12 cellular contexts compared by ENCODE assay signal in the genomic region with DNA sequence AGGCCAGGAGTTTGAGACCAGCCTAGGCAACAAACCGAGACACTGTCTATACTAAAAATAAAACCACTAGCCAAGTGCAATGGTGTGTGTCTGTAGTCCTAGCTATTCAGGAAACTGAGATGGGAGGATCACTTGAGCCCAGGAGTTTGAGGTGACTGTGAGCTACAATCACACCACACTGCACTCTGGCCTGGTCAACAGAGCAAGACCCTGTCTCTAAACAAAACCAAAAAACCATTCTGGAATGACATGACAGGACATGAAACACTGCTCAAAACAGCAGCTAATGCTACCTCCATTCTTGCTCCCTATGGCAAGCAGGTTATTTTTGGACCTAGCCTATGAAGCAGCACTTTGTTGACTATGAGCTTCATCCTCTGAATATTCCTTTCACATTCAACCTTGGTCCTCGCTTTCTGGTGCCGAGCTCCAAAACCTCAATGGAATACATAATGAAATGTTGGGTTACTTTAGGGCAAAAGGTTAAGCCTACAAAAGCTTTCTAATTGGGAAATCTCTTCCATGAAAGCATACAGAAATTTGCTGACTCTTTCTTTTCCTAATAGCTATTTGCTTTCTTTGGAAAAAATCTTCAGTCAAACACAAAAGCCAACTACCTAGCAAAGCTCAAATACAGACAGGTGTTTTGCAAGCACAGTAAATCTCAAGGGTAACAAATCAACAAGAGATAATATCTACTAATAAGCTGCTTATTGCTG. TPM values are rescaled to one million over a fixed set of nuclear protein-coding genes. Genes with fewer than 3 reads are reported as not detected.
A peak's percentile ranks its signal among the peaks of the same experiment; 100 is the strongest.
DNase-seq lines count a peak whose midpoint lies in the region; ATAC-seq, FAIRE-seq and TF ChIP-seq lines count a peak whose summit lies in the region.
"Had no signal": no experiment of that assay in that cellular context is flagged by ENCODE, and none has a peak within 500 bp of the region (broad histone marks: within the 10 kb centered on the region; RNA-seq: fewer than 3 reads in every experiment).

No MANE protein-coding gene starts in this region.

- no peak overlapping the region for H3K4me3 ChIP-seq in bronchial epithelial cell (ENCODE audit: low read depth, low read length)
- H3K4me3 ChIP-seq: stomach had no signal

- H3K36me3 ChIP-seq in bronchial epithelial cell (ENCODE audit: control insufficient read depth, insufficient read depth, low read length): no peaks in the 10 kb centered on the region
- H3K36me3 ChIP-seq: stomach had no signal

- no peaks in the 10 kb centered on the region for H3K27me3 ChIP-seq in bronchial epithelial cell (ENCODE audit: control insufficient read depth, insufficient read depth, low read length)
- H3K27me3 ChIP-seq: stomach had no signal

- DNase-seq in NCI-H1417 (lab: John Stamatoyannopoulos, UW) (peak; percentile 28 to 88 (median 39)), bronchial epithelial cell (ENCODE audit: low read depth) (no peak), pons (ENCODE audit: low spot score) (peak; percentile 62), GM19240 (ENCODE audit: insufficient read length, low spot score) (no peak), globus pallidus (ENCODE audit: low spot score) (no peak)
- DNase-seq in activated CD8-positive, alpha-beta memory T cell treated with anti-CD3 and anti-CD28 coated beads, Interleukin-2, amount 50 U/mL, for 4 hours: no peak
- DNase-seq: kidney glomerular epithelial cell, stomach had no signal

- ATAC-seq in GM21529 (IDR thresholded peaks at IDR 0.05; ENCODE audit: unreplicated experiment): peak; percentile 40
- ATAC-seq: activated naive CD4-positive, alpha-beta T cell treated with anti-CD3 and anti-CD28 coated beads, Interleukin-2, amount 50 U/mL, for 72 hours had no signal

- peak; percentile 18 for FAIRE-seq in bronchial epithelial cell (lab: Jason Lieb, UNC)
- FAIRE-seq: G401.6, TTC549 had no signal

- TF ChIP-seq CTCF in bronchial epithelial cell (IDR thresholded peaks at IDR 0.05; ENCODE audit: insufficient read depth, low read length, severe bottlenecking): no peak

RNA-seq across cellular contexts. Expression of a gene that starts 21.1 kb away (rescaled TPM):
- 6.8 and 7.3 TPM in 2 replicates for total RNA-seq in bronchial epithelial cell

Comparison
In these comparisons a context has a peak if more than half of its experiments do, and no peak if none do; other contexts are left out.
1. DNase-seq: peak in NCI-H1417 (3 of 3) and pons (single experiment); none in bronchial epithelial cell (single experiment), activated CD8-positive, alpha-beta memory T cell treated with anti-CD3 and anti-CD28 coated beads, Interleukin-2, amount 50 U/mL, for 4 hours (single experiment), GM19240 (single experiment) and globus pallidus (single experiment).